ENCODE assay signal across 8 cellular contexts in genomic region chr9:26892251-26893029, GRCh38. TPM values are rescaled to one million over a fixed set of nuclear protein-coding genes. Genes with fewer than 3 reads are reported as not detected.
DNase-seq lines count a peak whose midpoint lies in the region; ATAC-seq and FAIRE-seq lines count a peak whose summit lies in the region.

TSS of gene CAAP1 (minus strand) at chr9:26892802. CDS start at chr9:26892715, 87 bp downstream.

- no peaks in the 10 kb centered on the region for H3K27me3 ChIP-seq in naive thymus-derived CD4-positive, alpha-beta T cell (ENCODE audit: control insufficient read depth in 2 of 2, insufficient read depth in 2 of 2, low read length in 2 of 2)

- H3K27ac Mint-ChIP-seq in activated T-helper 1 cell treated with anti-CD3 and anti-CD28 coated beads, Interleukin-12 subunit alpha, Interleukin-12 subunit beta, Interleukin-2, Interleukin-4 antibody, amounts not matched to agents 30 ng/mL and 10 ng/mL and 1 ng/mL, durations not matched to agents 14 hours and 24 hours and 36 hours: peak within 1 kb of the TSS; percentile 100
- peak within 1 kb of the TSS; percentile 98 to 100 (median 99) for H3K27ac Mint-ChIP-seq in naive thymus-derived CD4-positive, alpha-beta T cell
- peak within 1 kb of the TSS; percentile 99 for H3K27ac Mint-ChIP-seq in stimulated activated naive B cell treated with anti-CD40 and anti-IgM and Interleukin-4, amounts not matched to agents 10 μg/mL and 1 μg/mL and 100 μg/mL, for 72 hours

- peak within 1 kb of the TSS; percentile 100 for H3K4me3 ChIP-seq in naive thymus-derived CD4-positive, alpha-beta T cell (ENCODE audit: low read length)

- peak; percentile 86 for DNase-seq in DMS79 treated with DMSO at 0.1 percent for 48 hours (lab: John Stamatoyannopoulos, UW)
- DNase-seq in KG1 (lab: John Stamatoyannopoulos, UW): peak; percentile 86
- DNase-seq in RCC 7860 (ENCODE audit: low spot score): peak; percentile 74
- DNase-seq in activated T-helper 1 cell treated with anti-CD3 and anti-CD28 coated beads, Interleukin-12 subunit alpha, Interleukin-12 subunit beta, Interleukin-2, Interleukin-4 antibody, amounts not matched to agents 30 ng/mL and 10 ng/mL and 1 ng/mL, durations not matched to agents 14 hours and 24 hours and 36 hours (ENCODE audit: low spot score): peak; percentile 88
- DNase-seq in fibroblast of gingiva (ENCODE audit: low read depth): peak; percentile 89
- peak; percentile 78 to 93 (median 88) for DNase-seq in naive thymus-derived CD4-positive, alpha-beta T cell
- peak; percentile 94 for DNase-seq in stimulated activated naive B cell treated with anti-CD40 and anti-IgM and Interleukin-4, amounts not matched to agents 10 μg/mL and 1 μg/mL and 100 μg/mL, for 72 hours

- POLR2A ChIA-PET in naive thymus-derived CD4-positive, alpha-beta T cell (lab: Charles Lee): interaction anchor here (1.0 to 1.6 kb wide), 6 partner anchors 9 to 680 kb away, joined by 3 to 10 read pairs (median 4); partner anchors contain the start of genes C9orf72, IFT74 and PLAA

- H3K36me3 ChIP-seq in naive thymus-derived CD4-positive, alpha-beta T cell (ENCODE audit: control insufficient read depth in 2 of 3, insufficient read depth in 3 of 3, low read length in 3 of 3): peaks cover 0 to 5% (median 0%) of the 10 kb centered on the region in 3 experiments

- H3K9me3 Mint-ChIP-seq in activated T-helper 1 cell treated with anti-CD3 and anti-CD28 coated beads, Interleukin-12 subunit alpha, Interleukin-12 subunit beta, Interleukin-2, Interleukin-4 antibody, amounts not matched to agents 30 ng/mL and 10 ng/mL and 1 ng/mL, durations not matched to agents 14 hours and 24 hours and 36 hours: no peaks in the 10 kb centered on the region
- H3K9me3 Mint-ChIP-seq in naive thymus-derived CD4-positive, alpha-beta T cell: peaks cover 0 to 14% (median 4%) of the 10 kb centered on the region in 11 donors
- H3K9me3 Mint-ChIP-seq in stimulated activated naive B cell treated with anti-CD40 and anti-IgM and Interleukin-4, amounts not matched to agents 10 μg/mL and 1 μg/mL and 100 μg/mL, for 72 hours: peaks cover 6 to 7% of the 10 kb centered on the region in 2 donors

- H3K27ac ChIP-seq in naive thymus-derived CD4-positive, alpha-beta T cell (ENCODE audit: low read depth, low read length): peak within 1 kb of the TSS; percentile 88

- peaks cover 35% of the 10 kb centered on the region for H3K4me1 Mint-ChIP-seq in activated T-helper 1 cell treated with anti-CD3 and anti-CD28 coated beads, Interleukin-12 subunit alpha, Interleukin-12 subunit beta, Interleukin-2, Interleukin-4 antibody, amounts not matched to agents 30 ng/mL and 10 ng/mL and 1 ng/mL, durations not matched to agents 14 hours and 24 hours and 36 hours (ENCODE audit: low read depth)
- H3K4me1 Mint-ChIP-seq in naive thymus-derived CD4-positive, alpha-beta T cell: peaks cover 26 to 53% (median 36%) of the 10 kb centered on the region in 7 donors
- peaks cover 19 to 46% of the 10 kb centered on the region in 2 donors for H3K4me1 Mint-ChIP-seq in stimulated activated naive B cell treated with anti-CD40 and anti-IgM and Interleukin-4, amounts not matched to agents 10 μg/mL and 1 μg/mL and 100 μg/mL, for 72 hours

- FAIRE-seq in RCC 7860 (lab: Jason Lieb, UNC): peak; percentile 35

- no peaks in the 10 kb centered on the region for H3K27me3 Mint-ChIP-seq in activated T-helper 1 cell treated with anti-CD3 and anti-CD28 coated beads, Interleukin-12 subunit alpha, Interleukin-12 subunit beta, Interleukin-2, Interleukin-4 antibody, amounts not matched to agents 30 ng/mL and 10 ng/mL and 1 ng/mL, durations not matched to agents 14 hours and 24 hours and 36 hours (ENCODE audit: insufficient read depth)
- H3K27me3 Mint-ChIP-seq in naive thymus-derived CD4-positive, alpha-beta T cell: no peaks in the 10 kb centered on the region
- H3K27me3 Mint-ChIP-seq in stimulated activated naive B cell treated with anti-CD40 and anti-IgM and Interleukin-4, amounts not matched to agents 10 μg/mL and 1 μg/mL and 100 μg/mL, for 72 hours: no peaks in the 10 kb centered on the region

- H3K4me1 ChIP-seq in naive thymus-derived CD4-positive, alpha-beta T cell (ENCODE audit: control insufficient read depth in 2 of 2, insufficient read depth in 2 of 2, low read length in 2 of 2): peaks cover 11 to 15% of the 10 kb centered on the region in 2 donors

- peak within 1 kb of the TSS; percentile 96 for H3K4me3 Mint-ChIP-seq in activated T-helper 1 cell treated with anti-CD3 and anti-CD28 coated beads, Interleukin-12 subunit alpha, Interleukin-12 subunit beta, Interleukin-2, Interleukin-4 antibody, amounts not matched to agents 30 ng/mL and 10 ng/mL and 1 ng/mL, durations not matched to agents 14 hours and 24 hours and 36 hours
- H3K4me3 Mint-ChIP-seq in naive thymus-derived CD4-positive, alpha-beta T cell: peak within 1 kb of the TSS; percentile 95 to 100 (median 99)
- H3K4me3 Mint-ChIP-seq in stimulated activated naive B cell treated with anti-CD40 and anti-IgM and Interleukin-4, amounts not matched to agents 10 μg/mL and 1 μg/mL and 100 μg/mL, for 72 hours: peak within 1 kb of the TSS; percentile 95 to 100

- ATAC-seq in GM21723 (IDR thresholded peaks at IDR 0.05; ENCODE audit: unreplicated experiment): peak; percentile 94
- peak; percentile 96 for ATAC-seq in naive thymus-derived CD4-positive, alpha-beta T cell
- peak; percentile 96 to 97 for ATAC-seq in stimulated activated naive B cell treated with anti-CD40 and anti-IgM and Interleukin-4, amounts not matched to agents 10 μg/mL and 1 μg/mL and 100 μg/mL, for 72 hours (replicated peaks)

- intact Hi-C loops in activated T-helper 1 cell treated with anti-CD3 and anti-CD28 coated beads, Interleukin-12 subunit alpha, Interleukin-12 subunit beta, Interleukin-2, Interleukin-4 antibody, amounts not matched to agents 30 ng/mL and 10 ng/mL and 1 ng/mL, durations not matched to agents 14 hours and 24 hours and 36 hours (cut with micrococcal nuclease): loop anchor here (1.0 to 5.0 kb wide), 5 partner anchors 55 to 681 kb away; partner anchors contain the start of genes C9orf72, IFT74 and PLAA
- intact Hi-C loops in naive thymus-derived CD4-positive, alpha-beta T cell (cut with micrococcal nuclease): loop anchor here (1.0 to 5.0 kb wide), 6 partner anchors 8 to 681 kb away; partner anchors contain the start of genes C9orf72 (in 2 of the 2), IFT74 (in 2 of the 2) and PLAA (in 2 of the 2)

- peaks cover 9% of the 10 kb centered on the region for H3K36me3 Mint-ChIP-seq in activated T-helper 1 cell treated with anti-CD3 and anti-CD28 coated beads, Interleukin-12 subunit alpha, Interleukin-12 subunit beta, Interleukin-2, Interleukin-4 antibody, amounts not matched to agents 30 ng/mL and 10 ng/mL and 1 ng/mL, durations not matched to agents 14 hours and 24 hours and 36 hours (ENCODE audit: low read depth)
- peaks cover 0 to 17% (median 13%) of the 10 kb centered on the region in 5 donors for H3K36me3 Mint-ChIP-seq in naive thymus-derived CD4-positive, alpha-beta T cell
- H3K36me3 Mint-ChIP-seq in stimulated activated naive B cell treated with anti-CD40 and anti-IgM and Interleukin-4, amounts not matched to agents 10 μg/mL and 1 μg/mL and 100 μg/mL, for 72 hours: peaks cover 11 to 22% of the 10 kb centered on the region in 2 donors

- CTCF ChIA-PET in naive thymus-derived CD4-positive, alpha-beta T cell (lab: Charles Lee): interaction anchor here (0.7 kb wide), 1 partner anchor 58 kb away, joined by 3 read pairs; no protein-coding TSS in a partner anchor

- H3K9me3 ChIP-seq in naive thymus-derived CD4-positive, alpha-beta T cell (ENCODE audit: control insufficient read depth in 2 of 3, low read length in 3 of 3): no peaks in the 10 kb centered on the region

RNA-seq across cellular contexts. Expression of gene CAAP1, which starts in this region (rescaled TPM):
- total RNA-seq in activated T-helper 1 cell treated with anti-CD3 and anti-CD28 coated beads, Interleukin-12 subunit alpha, Interleukin-12 subunit beta, Interleukin-2, Interleukin-4 antibody, amounts not matched to agents 30 ng/mL and 10 ng/mL and 1 ng/mL, durations not matched to agents 14 hours and 24 hours and 36 hours: 19.1 and 19.8 TPM in 2 replicates
- total RNA-seq in naive thymus-derived CD4-positive, alpha-beta T cell: 10 to 100 TPM; 11.8 to 19.6 (median 17.8) TPM
- polyA plus RNA-seq in naive thymus-derived CD4-positive, alpha-beta T cell: 10 to 100 TPM; 12.8 to 14.2 TPM

Comparison
In these comparisons a context has a peak if more than half of its experiments do, and no peak if none do; other contexts are left out.
1. Peak in every context shown above with its lines: DNase-seq, ATAC-seq, H3K4me3 ChIP-seq and H3K27ac ChIP-seq.